Comparison of ENCODE assay signal across 11 cellular contexts in genomic region chrX:77597090-77597489, GRCh38.
DNase-seq lines count a peak whose midpoint lies in the region; ATAC-seq and TF ChIP-seq lines count a peak whose summit lies in the region.
"Had no signal": no experiment of that assay in that cellular context is flagged by ENCODE, and none has a peak within 500 bp of the region (broad histone marks: within the 10 kb centered on the region; RNA-seq: fewer than 3 reads in every experiment).

No MANE protein-coding gene starts in this region.

- H2AFZ ChIP-seq in mammary epithelial cell (ENCODE audit: low read depth, low read length) (no peak overlapping the region), mesenchymal stem cell (ENCODE audit: low read depth, low read length) (no peak overlapping the region)

- no peak overlapping the region for H2BK15ac ChIP-seq in mesenchymal stem cell (ENCODE audit: low read depth, poor library complexity, severe bottlenecking)

- H4K8ac ChIP-seq in mesenchymal stem cell (ENCODE audit: low read length), result no peak overlapping the region

- CTCF ChIA-PET in mammary epithelial cell (lab: Charles Lee; ENCODE audit: low non-redundant PET), result interaction anchor here (0.6 to 0.7 kb wide), 2 partner anchors 25 to 207 kb away, joined by 4 read pairs; no protein-coding TSS in a partner anchor

- H3K4me3 ChIP-seq in mammary epithelial cell (replicated peaks in 1 of 3; ENCODE audit: insufficient read depth in 1 of 3, low read depth in 2 of 3, low read length in 3 of 3), result no peak overlapping the region
- H3K4me3 ChIP-seq in mesenchymal stem cell (ENCODE audit: insufficient read depth in 1 of 2, low read depth in 1 of 2, low read length in 2 of 2), result no peak overlapping the region
- no peak overlapping the region for H3K4me3 ChIP-seq in spleen

- no peak for TF ChIP-seq POLR2A in spleen (IDR thresholded peaks at IDR 0.05)

- DNase-seq in LHCN-M2 (ENCODE audit: low read depth), result peak; percentile 51
- peak; percentile 8 for DNase-seq in mammary epithelial cell
- DNase-seq in mesenchymal stem cell, result peak; percentile 42
- no peak for DNase-seq in spleen
- no peak for DNase-seq in NCI-H2029 (lab: John Stamatoyannopoulos, UW)
- no peak for DNase-seq in DMS 273 (lab: John Stamatoyannopoulos, UW; ENCODE audit: unreplicated experiment)
- DNase-seq: activated CD4-positive, CD25-positive, alpha-beta regulatory T cell treated with anti-CD3 and anti-CD28 coated beads, Interleukin-2, amount 50 U/mL, for 72 hours; NCI-H2171 had no signal

- 31% methylated on average over 1 of the region's 1 CpG for WGBS in mammary epithelial cell (ENCODE audit: low coverage, missing lambda C conversion rate)
- WGBS in mesenchymal stem cell, result 0% methylated on average over 1 of the region's 1 CpG
- 63 to 74% (median 65%) methylated on average over 1 of the region's 1 CpG for WGBS in spleen, 5 donors

- BruUV-seq in mammary epithelial cell (replicated peaks; lab: Mats Ljungman, UMichigan), result no TSS peak

- ATAC-seq in HG03135 (IDR thresholded peaks at IDR 0.05; ENCODE audit: unreplicated experiment), result no peak

- H3K9me3 ChIP-seq in mammary epithelial cell (replicated peaks; ENCODE audit: insufficient read depth, low read length), result no peaks in the 10 kb centered on the region
- H3K9me3 ChIP-seq in mesenchymal stem cell (ENCODE audit: control insufficient read depth, low read length), result no peaks in the 10 kb centered on the region
- H3K9me3 ChIP-seq in spleen, result no peaks in the 10 kb centered on the region
- H3K9me3 ChIP-seq: neutrophil had no signal

- H2BK5ac ChIP-seq in mesenchymal stem cell (ENCODE audit: low read depth, low read length, poor library complexity, severe bottlenecking), result no peak overlapping the region

- no peak overlapping the region for H3K4ac ChIP-seq in mesenchymal stem cell (ENCODE audit: low read depth in 1 of 2, low read length in 2 of 2)

- H3K79me1 ChIP-seq in mesenchymal stem cell (replicated peaks; ENCODE audit: low read length, poor library complexity, severe bottlenecking), result peaks cover 1% of the 10 kb centered on the region

- H4K20me1 ChIP-seq in mammary epithelial cell (ENCODE audit: insufficient read depth, low read length), result no peaks in the 10 kb centered on the region

- H2BK12ac ChIP-seq in mesenchymal stem cell (ENCODE audit: low read length in 2 of 2), result no peak overlapping the region

- no peak overlapping the region for H3K27ac ChIP-seq in C4-2B
- H3K27ac ChIP-seq in mammary epithelial cell (ENCODE audit: insufficient read depth, low read depth, low read length), result no peak overlapping the region
- H3K27ac ChIP-seq in mesenchymal stem cell (ENCODE audit: low read length, poor library complexity, severe bottlenecking), result no peak overlapping the region
- H3K27ac ChIP-seq in spleen, result no peak overlapping the region
- H3K27ac ChIP-seq: neutrophil had no signal

- no peak overlapping the region for H2AK5ac ChIP-seq in mesenchymal stem cell (ENCODE audit: low read length, severe bottlenecking)

- dilution Hi-C loops in mammary epithelial cell (cut with HindIII; ENCODE audit: low sequenced_read_pairs), result no loop called here

- no peak overlapping the region for H4K91ac ChIP-seq in mesenchymal stem cell (ENCODE audit: low read length)

- H3K23ac ChIP-seq in mesenchymal stem cell (ENCODE audit: low read length in 2 of 2), result no peak overlapping the region

- H3K36me3 ChIP-seq in mammary epithelial cell (ENCODE audit: insufficient read depth, low read length) (no peaks in the 10 kb centered on the region), mesenchymal stem cell (ENCODE audit: control insufficient read depth in 1 of 2, insufficient read depth in 2 of 2, low read depth in 1 of 2, low read length in 2 of 2) (peaks cover 4 to 12% of the 10 kb centered on the region in 2 experiments), spleen (peaks cover 0 to 53% (median 4%) of the 10 kb centered on the region in 6 donors)

- intact Hi-C loops in mammary epithelial cell (cut with micrococcal nuclease), result loop anchor here (5.0 kb wide), 1 partner anchor 435 kb away; no protein-coding TSS in a partner anchor
- intact Hi-C loops in spleen (cut with DNase I; ENCODE audit: low total_unique reads), result no loop called here

- in situ Hi-C loops in mammary epithelial cell (cut with MboI; ENCODE audit: low sequenced_read_pairs in 2 of 2), result loop anchor here in 1 of 2 donors (10.0 kb wide), 1 partner anchor 62 kb away; no protein-coding TSS in a partner anchor

- H2BK120ac ChIP-seq in mesenchymal stem cell (ENCODE audit: low read depth, low read length), result no peak overlapping the region

- no peak overlapping the region for H3K14ac ChIP-seq in mesenchymal stem cell (ENCODE audit: low read length in 2 of 2)

- no peaks in the 10 kb centered on the region for H3K79me2 ChIP-seq in mammary epithelial cell (ENCODE audit: insufficient read depth, low read length)

- no peaks in the 10 kb centered on the region for H3K4me1 ChIP-seq in mammary epithelial cell (ENCODE audit: insufficient read depth, low read length)
- H3K4me1 ChIP-seq in mesenchymal stem cell (ENCODE audit: control insufficient read depth, insufficient read depth, low read depth, low read length), result no peaks in the 10 kb centered on the region
- H3K4me1 ChIP-seq in spleen, result no peaks in the 10 kb centered on the region

- TF ChIP-seq CTCF in C4-2B (conservative IDR thresholded peaks at IDR 0.05) (peak; percentile 26), mammary epithelial cell (conservative IDR thresholded peaks at IDR 0.05 in 1 of 2, IDR thresholded peaks at IDR 0.05 in 1 of 2; ENCODE audit: extremely low read depth in 1 of 2, insufficient read depth in 1 of 2, low read depth in 1 of 2, low read length in 2 of 2) (peak; percentile 24 to 53), spleen (IDR thresholded peaks at IDR 0.05 in 8 of 11, conservative IDR thresholded peaks at IDR 0.05 in 3 of 11) (no peak)

- H3K4me2 ChIP-seq in mammary epithelial cell (ENCODE audit: insufficient read depth, low read depth, low read length) (no peak overlapping the region), mesenchymal stem cell (ENCODE audit: low read length, poor library complexity, severe bottlenecking) (no peak overlapping the region)

- H3K9ac ChIP-seq in mammary epithelial cell (ENCODE audit: insufficient read depth, low read length), result no peak overlapping the region
- peak overlapping the region; percentile 30 for H3K9ac ChIP-seq in mesenchymal stem cell (ENCODE audit: low read length)

- H3K27me3 ChIP-seq in mammary epithelial cell (ENCODE audit: insufficient read depth, low read length), result no peaks in the 10 kb centered on the region
- H3K27me3 ChIP-seq in mesenchymal stem cell (ENCODE audit: control insufficient read depth in 1 of 2, insufficient read depth in 1 of 2, low read length in 2 of 2), result no peaks in the 10 kb centered on the region
- no peaks in the 10 kb centered on the region for H3K27me3 ChIP-seq in spleen (replicated peaks in 1 of 7)
- H3K27me3 ChIP-seq: neutrophil had no signal

- no peak overlapping the region for H3K18ac ChIP-seq in mesenchymal stem cell (ENCODE audit: low read depth in 1 of 2, low read length in 2 of 2)

Comparison
In these comparisons a context has a peak if more than half of its experiments do, and no peak if none do; other contexts are left out.
1. CTCF ChIP-seq: peak in C4-2B (single experiment) and mammary epithelial cell (2 of 2); none in spleen (0 of 11).
2. DNase-seq: peak in LHCN-M2 (single experiment), mammary epithelial cell (single experiment) and mesenchymal stem cell (single experiment); none in spleen (single experiment), NCI-H2029 (single experiment) and DMS 273 (single experiment).